Comparison of ENCODE assay signal across 24 cellular contexts in the genomic region with DNA sequence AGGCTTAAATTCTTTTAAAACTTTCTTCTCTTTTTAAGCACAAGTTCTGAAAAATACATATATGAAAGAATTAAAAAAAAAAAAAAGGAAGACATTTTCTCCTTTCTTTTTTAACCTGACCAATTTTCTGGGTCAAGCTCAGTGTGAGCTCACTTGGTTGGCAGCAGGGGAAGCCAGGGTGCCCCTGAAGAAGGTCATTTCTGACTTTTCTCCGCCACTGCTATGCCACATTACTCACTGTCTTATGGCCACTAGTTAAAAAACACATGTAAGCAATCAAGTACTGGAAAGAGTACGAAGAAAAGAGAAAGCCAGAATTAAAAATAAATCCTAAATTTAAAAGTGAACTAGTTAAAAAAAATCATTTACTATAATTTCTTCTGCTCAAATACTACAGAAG.
"Had no signal": no experiment of that assay in that cellular context is flagged by ENCODE, and none has a peak within 500 bp of the region (broad histone marks: within the 10 kb centered on the region; RNA-seq: fewer than 3 reads in every experiment).

No MANE protein-coding gene starts in this region.

- ATAC-seq: activated CD4-positive, alpha-beta T cell treated with anti-CD3 and anti-CD28 coated beads for 36 hours; left lung; mucosa of descending colon; natural killer cell treated with Interleukin-12 subunit alpha and Interleukin-12 subunit beta and Interleukin-15 and Interleukin-18, amount 100 ng/mL, for 72 hours; right lobe of liver; stimulated activated naive CD8-positive, alpha-beta T cell treated with anti-CD3 and anti-CD28 coated beads, Interleukin-15, Interleukin-2, amounts not matched to agents 100 U/mL and 50 U/mL, for 24 hours had no signal

- H3K27ac ChIP-seq: ascending aorta, cardiac muscle cell, colonic mucosa, dorsolateral prefrontal cortex, left lung, right lobe of liver, thoracic aorta, uterus had no signal

- H3K4me1 ChIP-seq: colonic mucosa, left lung, right lobe of liver, uterus had no signal

- H3K27me3 ChIP-seq: ascending aorta, cardiac muscle cell, colonic mucosa, dorsolateral prefrontal cortex, left lung, right lobe of liver, uterus had no signal

- DNase-seq: activated CD4-positive, alpha-beta T cell treated with anti-CD3 and anti-CD28 coated beads for 36 hours; activated CD4-positive, CD25-positive, alpha-beta regulatory T cell; activated effector memory CD4-positive, alpha-beta T cell treated with Interleukin-2 at 50 U/mL for 16 hours; activated naive CD4-positive, alpha-beta T cell treated with Interleukin-2 at 50 U/mL for 16 hours; activated naive CD8-positive, alpha-beta T cell treated with anti-CD3 and anti-CD28 coated beads for 36 hours; activated T-cell treated with anti-CD3 and anti-CD28 coated beads for 4 hours; cerebellar nuclear complex; colonic mucosa; dorsolateral prefrontal cortex; effector memory CD4-positive, alpha-beta T cell; kidney glomerular epithelial cell; left lung; mucosa of descending colon; right lobe of liver; stimulated activated CD4-positive, alpha-beta T cell treated with anti-CD3 and anti-CD28 coated beads, Interleukin-12 subunit alpha, Interleukin-12 subunit beta, amount 100 ng/mL, for 4 hours; stimulated activated CD4-positive, alpha-beta T cell treated with anti-CD3 and anti-CD28 coated beads, Interleukin-4, amount 100 ng/mL, for 1 hour; stimulated activated naive CD8-positive, alpha-beta T cell treated with anti-CD3 and anti-CD28 coated beads, Interleukin-15, Interleukin-2, amounts not matched to agents 100 U/mL and 50 U/mL, for 24 hours; T-helper 1 cell; uterus had no signal

- H3K4me3 ChIP-seq: ascending aorta, cardiac muscle cell, colonic mucosa, dorsolateral prefrontal cortex, left lung, lung, mucosa of descending colon, right lobe of liver, thoracic aorta, uterus had no signal

- H3K36me3 ChIP-seq: ascending aorta, cardiac muscle cell, colonic mucosa, left lung, right lobe of liver, thoracic aorta, uterus had no signal

- H3K9me3 ChIP-seq: ascending aorta, colonic mucosa, left lung, mucosa of descending colon, right lobe of liver, thoracic aorta, uterus had no signal
